ENCODE assay signal across 12 cellular contexts in the genomic region with DNA sequence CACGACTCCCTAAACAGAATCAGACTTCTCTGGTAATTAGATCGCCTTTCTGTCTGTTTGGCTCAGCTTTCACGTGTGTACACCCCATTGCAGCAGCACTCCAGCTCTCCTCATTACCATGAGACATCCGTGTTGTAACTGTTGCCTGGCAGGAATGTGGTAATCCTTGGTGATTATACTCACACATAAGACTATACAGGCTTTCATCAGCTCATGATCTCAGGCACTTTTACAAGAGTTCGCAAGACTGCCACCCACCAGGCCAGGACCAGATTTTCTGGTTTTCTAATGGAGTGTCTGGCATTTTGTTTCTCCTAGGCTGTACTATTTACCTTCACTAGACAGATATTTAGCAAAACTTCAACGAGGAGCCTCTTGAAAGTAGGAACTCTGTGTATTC. TPM values are rescaled to one million over a fixed set of nuclear protein-coding genes. Genes with fewer than 3 reads are reported as not detected.
DNase-seq lines count a peak whose midpoint lies in the region; ATAC-seq and TF ChIP-seq lines count a peak whose summit lies in the region.
"Had no signal": no experiment of that assay in that cellular context is flagged by ENCODE, and none has a peak within 500 bp of the region (broad histone marks: within the 10 kb centered on the region; RNA-seq: fewer than 3 reads in every experiment).

No MANE protein-coding gene starts in this region.

- BruUV-seq in HCT116 (replicated peaks; lab: Mats Ljungman, UMichigan) (no TSS peak), MCF 10A (replicated peaks; lab: Mats Ljungman, UMichigan) (no TSS peak)

- H3K4me1 Mint-ChIP-seq in MCF 10A (ENCODE audit: insufficient read depth, unreplicated experiment) = peaks cover 26% of the 10 kb centered on the region

- H3K9me3 Mint-ChIP-seq in MCF 10A (ENCODE audit: unreplicated experiment) = no peaks in the 10 kb centered on the region
- H3K9me3 Mint-ChIP-seq: CD4-positive, alpha-beta T cell had no signal

- 82% methylated on average over 3 of the region's 6 CpGs; no CpG with 5 or more reads in 1 of the 2 experiments for WGBS in mesodermal cell (ENCODE audit: insufficient coverage in 2 of 2), 2 experiments

- RAD21 ChIA-PET in HCT116 (lab: Charles Lee; ENCODE audit: low non-redundant PET in 1 of 2, low total read pairs in 2 of 2, uncharacterized antibody in 2 of 2, unreplicated experiment in 2 of 2) = no interaction called here

- peak overlapping the region; percentile 60 for H3K27ac Mint-ChIP-seq in MCF 10A (ENCODE audit: low read depth, unreplicated experiment)
- H3K27ac Mint-ChIP-seq: CD4-positive, alpha-beta T cell had no signal

- H2AFZ ChIP-seq in HCT116 (ENCODE audit: low read depth, low read length, poor library complexity, severe bottlenecking) = no peak overlapping the region

- CTCF ChIA-PET in HCT116 (lab: Charles Lee) (no interaction called here), MCF 10A (lab: Yijun Ruan, JAX) (interaction anchor here (0.5 to 0.8 kb wide), 4 partner anchors 19 to 441 kb away, joined by 3 to 4 read pairs (median 3); no protein-coding TSS in a partner anchor)

- H3K36me3 ChIP-seq in HCT116 (ENCODE audit: control insufficient read depth in 1 of 2, insufficient read depth in 2 of 2, low read length in 2 of 2) = no peaks in the 10 kb centered on the region
- H3K36me3 ChIP-seq in mesodermal cell (ENCODE audit: control insufficient read depth, insufficient read depth, low read length) = peaks cover 22% of the 10 kb centered on the region
- no peaks in the 10 kb centered on the region for H3K36me3 ChIP-seq in H7 (replicated peaks; ENCODE audit: control insufficient read depth, insufficient read depth, low read length)
- H3K36me3 ChIP-seq: ascending aorta had no signal

- no peak for TF ChIP-seq POLR2A in HCT116 (IDR thresholded peaks at IDR 0.05; ENCODE audit: borderline replicate concordance, extremely low read depth, insufficient read depth, insufficient read length)

- H3K27ac ChIP-seq in HCT116 (ENCODE audit: low read depth, low read length) (no peak overlapping the region), mesodermal cell (ENCODE audit: low read depth, low read length, severe bottlenecking) (peak overlapping the region; percentile 26)
- H3K27ac ChIP-seq: ascending aorta had no signal

- peaks cover 28% of the 10 kb centered on the region for H3K36me3 Mint-ChIP-seq in MCF 10A (ENCODE audit: insufficient read depth, unreplicated experiment)

- H3K9ac ChIP-seq in HCT116 (ENCODE audit: low read length) = no peak overlapping the region

- no peaks in the 10 kb centered on the region for H3K27me3 Mint-ChIP-seq in MCF 10A (ENCODE audit: insufficient read depth, unreplicated experiment)
- H3K27me3 Mint-ChIP-seq: CD4-positive, alpha-beta T cell had no signal

- no peaks in the 10 kb centered on the region for H4K20me1 ChIP-seq in HCT116 (ENCODE audit: insufficient read depth)

- ATAC-seq in HCT116 (no peak), HG02588 (IDR thresholded peaks at IDR 0.05; ENCODE audit: unreplicated experiment) (no peak)

- no peak overlapping the region for H3K4me3 Mint-ChIP-seq in MCF 10A (ENCODE audit: unreplicated experiment)
- H3K4me3 Mint-ChIP-seq: CD4-positive, alpha-beta T cell had no signal

- H3K79me2 ChIP-seq in HCT116 (ENCODE audit: insufficient read depth, low read length) = no peaks in the 10 kb centered on the region

- no peak for TF ChIP-seq RAD21 in HCT116 (IDR thresholded peaks at IDR 0.05; ENCODE audit: low read depth)

- intact Hi-C loops in HCT116 (cut with micrococcal nuclease) (no loop called here), MCF 10A (cut with micrococcal nuclease) (no loop called here)

- H3K4me1 ChIP-seq in HCT116 (ENCODE audit: control insufficient read depth in 1 of 2, insufficient read depth in 2 of 2, low read length in 2 of 2) (peaks cover 16 to 17% of the 10 kb centered on the region in 2 experiments), mesodermal cell (ENCODE audit: control insufficient read depth, insufficient read depth, low read length, poor library complexity, severe bottlenecking) (peaks cover 18% of the 10 kb centered on the region)

- no peaks in the 10 kb centered on the region for H3K9me2 ChIP-seq in HCT116 (ENCODE audit: insufficient read depth)

- TF ChIP-seq CTCF in AG09309 (IDR thresholded peaks at IDR 0.05; ENCODE audit: control insufficient read depth, insufficient read depth, low read depth, low read length, missing control alignments) (no peak), HCT116 (IDR thresholded peaks at IDR 0.05 in 2 of 3, conservative IDR thresholded peaks at IDR 0.05 in 1 of 3; ENCODE audit: borderline replicate concordance in 1 of 3, insufficient read depth in 1 of 3, low read depth in 2 of 3, low read length in 2 of 3) (no peak), MCF 10A (IDR thresholded peaks at IDR 0.05; ENCODE audit: unreplicated experiment) (no peak)

- H3K27me3 ChIP-seq in HCT116 (ENCODE audit: insufficient read depth, low read length) = no peaks in the 10 kb centered on the region
- H3K27me3 ChIP-seq in H7 (ENCODE audit: control insufficient read depth, insufficient read depth, low read length) = no peaks in the 10 kb centered on the region
- H3K27me3 ChIP-seq: ascending aorta had no signal

- POLR2A ChIA-PET in HCT116 (lab: Charles Lee) = no interaction called here
- POLR2A ChIA-PET in MCF 10A (lab: Yijun Ruan, JAX) = interaction anchor here (0.7 kb wide), 1 partner anchor 50 kb away, joined by 3 read pairs; a partner anchor contains a TSS

- DNase-seq in AG09309 (ENCODE audit: low read depth) (peak; percentile 90), HCT116 (ENCODE audit: low read depth, low spot score) (no peak), MCF 10A (ENCODE audit: unreplicated experiment) (peak; percentile 45), foreskin melanocyte (no peak), H7 (no peak)
- DNase-seq in activated naive CD4-positive, alpha-beta T cell treated with anti-CD3 and anti-CD28 coated beads, Interleukin-2, amount 50 U/mL, for 16 hours = no peak
- DNase-seq: CD4-positive, alpha-beta T cell; NCI-H146; SHP77 treated with DMSO at 0.1 percent for 48 hours had no signal

- H3K9me3 ChIP-seq in HCT116 (ENCODE audit: control insufficient read depth in 1 of 2, insufficient read depth in 1 of 2, low read depth in 1 of 2, low read length in 2 of 2) = no peaks in the 10 kb centered on the region
- no peaks in the 10 kb centered on the region for H3K9me3 ChIP-seq in mesodermal cell (ENCODE audit: control insufficient read depth, low read length)
- H3K9me3 ChIP-seq: ascending aorta had no signal

- no peak overlapping the region for H3K4me3 ChIP-seq in AG09309 (ENCODE audit: control insufficient read depth, low read depth, low read length)
- H3K4me3 ChIP-seq in HCT116 (replicated peaks in 1 of 2; ENCODE audit: low read depth in 1 of 2, low read length in 2 of 2) = no peak overlapping the region
- H3K4me3 ChIP-seq in mesodermal cell (ENCODE audit: extremely low read depth, insufficient read depth, low read length, poor library complexity, severe bottlenecking) = no peak overlapping the region
- H3K4me3 ChIP-seq in H7 (ENCODE audit: insufficient read depth, low read depth, low read length) = no peak overlapping the region
- H3K4me3 ChIP-seq: ascending aorta had no signal

- H3K4me2 ChIP-seq in HCT116 (ENCODE audit: low read length) = no peak overlapping the region

TF ChIP-seq in HCT116, 20 proteins besides CTCF, POLR2A, EP300 and RAD21:
- TF ChIP-seq CEBPB (IDR thresholded peaks at IDR 0.05; ENCODE audit: low read depth) = 0 out of 2 replicates have a peak, but pooled peaks have one; percentile 40
- TF ChIP-seq, protein P1, sequence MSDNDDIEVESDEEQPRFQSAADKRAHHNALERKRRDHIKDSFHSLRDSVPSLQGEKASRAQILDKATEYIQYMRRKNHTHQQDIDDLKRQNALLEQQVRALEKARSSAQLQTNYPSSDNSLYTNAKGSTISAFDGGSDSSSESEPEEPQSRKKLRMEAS (IDR thresholded peaks at IDR 0.05) = no peak

RNA-seq across cellular contexts. Expression of a gene that starts 50.2 kb away (rescaled TPM):
- total RNA-seq in HCT116 (2021; ENCODE audit: unreplicated experiment) = 16.9 TPM
- polyA plus RNA-seq in HCT116 (2012) = 13.5 and 14.3 TPM in 2 replicates
- total RNA-seq in MCF 10A (2022) = 26.4 and 41.4 TPM in 2 replicates
- 34.3 TPM for polyA plus RNA-seq in mesodermal cell (2013, experiment 1 of 2)
- polyA plus RNA-seq in mesodermal cell (2013, experiment 2 of 2) = 35.2 TPM
- 7.3 and 8.9 TPM in 2 replicates for total RNA-seq in H7 (2014; rRNA removed; shearing (Covaris generic))

Comparison
In these comparisons a context has a peak if more than half of its experiments do, and no peak if none do; other contexts are left out.
1. DNase-seq: peak in AG09309 (single experiment) and MCF 10A (single experiment); none in HCT116 (single experiment), foreskin melanocyte (single experiment), activated naive CD4-positive, alpha-beta T cell treated with anti-CD3 and anti-CD28 coated beads, Interleukin-2, amount 50 U/mL, for 16 hours (single experiment) and H7 (single experiment).